In genomic region chr14:67485501-67486095, GRCh38 we compare ENCODE assay signal across 14 cellular contexts. TPM values are rescaled to one million over a fixed set of nuclear protein-coding genes. Genes with fewer than 3 reads are reported as not detected.
DNase-seq lines count a peak whose midpoint lies in the region; ATAC-seq, FAIRE-seq and TF ChIP-seq lines count a peak whose summit lies in the region.
"Had no signal": no experiment of that assay in that cellular context is flagged by ENCODE, and none has a peak within 500 bp of the region (broad histone marks: within the 10 kb centered on the region; RNA-seq: fewer than 3 reads in every experiment).

No MANE protein-coding gene starts in this region.

- peaks cover 70% of the 10 kb centered on the region for H3K36me3 Mint-ChIP-seq in CD8-positive, alpha-beta T cell

- H3K27me3 Mint-ChIP-seq in CD8-positive, alpha-beta T cell (ENCODE audit: low read depth), result no peaks in the 10 kb centered on the region

- peaks cover 83% of the 10 kb centered on the region for H3K4me1 Mint-ChIP-seq in CD8-positive, alpha-beta T cell (ENCODE audit: low read depth)

- H3K27me3 ChIP-seq in CD8-positive, alpha-beta T cell (ENCODE audit: insufficient read depth, low read length), result no peaks in the 10 kb centered on the region
- H3K27me3 ChIP-seq in pancreas, result no peaks in the 10 kb centered on the region

- intact Hi-C loops in CD8-positive, alpha-beta T cell (cut with DNase I, micrococcal nuclease), result loop anchor here (5.0 to 10.0 kb wide), 5 partner anchors 47 to 1912 kb away; partner anchors contain the start of genes ERH (in 1 of the 2), PALS1 (in 1 of the 2), PLEKHH1 (in 1 of the 2) and RAD51B (in 1 of the 2)
- intact Hi-C loops in pancreas (cut with DNase I), result no loop called here

- FAIRE-seq in HTR-8/SVneo (lab: Jason Lieb, UNC) (peak; percentile 80), pancreas (lab: Jason Lieb, UNC) (no peak)
- FAIRE-seq: small intestine had no signal

- H3K9me3 ChIP-seq in CD8-positive, alpha-beta T cell (ENCODE audit: low read length), result no peaks in the 10 kb centered on the region
- H3K9me3 ChIP-seq in mesodermal cell (ENCODE audit: control insufficient read depth, low read length) (no peaks in the 10 kb centered on the region), pancreas (no peaks in the 10 kb centered on the region)
- H3K9me3 ChIP-seq: SK-N-SH had no signal

- no peak for TF ChIP-seq CTCF in CD8-positive, alpha-beta T cell (IDR thresholded peaks at IDR 0.05)
- TF ChIP-seq CTCF in choroid plexus epithelial cell (conservative IDR thresholded peaks at IDR 0.05; ENCODE audit: low read depth, low read length) (peak; percentile 11), pancreas (IDR thresholded peaks at IDR 0.05) (no peak)

- peaks cover 55% of the 10 kb centered on the region for H3K4me1 ChIP-seq in CD8-positive, alpha-beta T cell (ENCODE audit: insufficient read depth, low read length)
- peaks cover 7% of the 10 kb centered on the region for H3K4me1 ChIP-seq in mesodermal cell (ENCODE audit: control insufficient read depth, insufficient read depth, low read length, poor library complexity, severe bottlenecking)
- no peaks in the 10 kb centered on the region for H3K4me1 ChIP-seq in pancreas

- peak overlapping the region; percentile 19 for H3K4me3 Mint-ChIP-seq in CD8-positive, alpha-beta T cell
- H3K4me3 Mint-ChIP-seq: activated T-cell treated with anti-CD3 and anti-CD28 coated beads, Interleukin-2, amount 50 U/mL, for 72 hours had no signal

- no peak for ATAC-seq in CD8-positive, alpha-beta T cell
- ATAC-seq in pancreas, result no peak
- no peak for ATAC-seq in GM21447 (IDR thresholded peaks at IDR 0.05; ENCODE audit: unreplicated experiment)
- ATAC-seq: activated T-cell treated with anti-CD3 and anti-CD28 coated beads, Interleukin-2, amount 50 U/mL, for 72 hours had no signal

- peak overlapping the region; percentile 62 for H3K27ac Mint-ChIP-seq in CD8-positive, alpha-beta T cell
- H3K27ac Mint-ChIP-seq: activated T-cell treated with anti-CD3 and anti-CD28 coated beads, Interleukin-2, amount 50 U/mL, for 72 hours had no signal

- POLR2A ChIA-PET in CD8-positive, alpha-beta T cell (lab: Charles Lee), result no interaction called here

- no peak overlapping the region for H3K27ac ChIP-seq in CD8-positive, alpha-beta T cell (ENCODE audit: low read depth, low read length)
- H3K27ac ChIP-seq in mesodermal cell (ENCODE audit: low read depth, low read length, severe bottlenecking) (peak overlapping the region; percentile 73), pancreas (no peak overlapping the region)

- peaks cover 22% of the 10 kb centered on the region for H3K36me3 ChIP-seq in CD8-positive, alpha-beta T cell (ENCODE audit: insufficient read depth, low read length)
- H3K36me3 ChIP-seq in mesodermal cell (ENCODE audit: control insufficient read depth, insufficient read depth, low read length) (no peaks in the 10 kb centered on the region), pancreas (peaks cover 0 to 2% (median 0%) of the 10 kb centered on the region in 3 donors)

- no peak for DNase-seq in CD8-positive, alpha-beta T cell
- DNase-seq in HTR-8/SVneo (ENCODE audit: insufficient read length, low spot score) (no peak), choroid plexus epithelial cell (ENCODE audit: low read depth) (peak; percentile 57), pancreas (no peak), kidney tubule cell (ENCODE audit: low spot score) (no peak), AG08396 (ENCODE audit: low spot score) (no peak)
- DNase-seq: activated CD4-positive, alpha-beta T cell treated with anti-CD3 and anti-CD28 coated beads for 1 hour; activated T-cell treated with anti-CD3 and anti-CD28 coated beads, Interleukin-2, amount 50 U/mL, for 72 hours; Calu3; NCI-H1930; SK-N-SH; small intestine had no signal

- CTCF ChIA-PET in CD8-positive, alpha-beta T cell (lab: Charles Lee), result no interaction called here

- H3K4me3 ChIP-seq in CD8-positive, alpha-beta T cell (ENCODE audit: low read depth, low read length), result no peak overlapping the region
- H3K4me3 ChIP-seq in choroid plexus epithelial cell (ENCODE audit: low read depth, low read length) (no peak overlapping the region), mesodermal cell (ENCODE audit: extremely low read depth, insufficient read depth, low read length, poor library complexity, severe bottlenecking) (no peak overlapping the region), pancreas (no peak overlapping the region)

- no peaks in the 10 kb centered on the region for H3K9me3 Mint-ChIP-seq in CD8-positive, alpha-beta T cell

- WGBS in mesodermal cell (ENCODE audit: insufficient coverage in 2 of 2), 2 experiments, result 79 to 84% methylated on average over 3 of the region's 4 CpGs
- 90% methylated on average over 4 of the region's 4 CpGs for WGBS in pancreas, 2 donors

RNA-seq across cellular contexts. Expression of gene TMEM229B, which starts 2.9 kb away (rescaled TPM):
- 1 to 10 TPM; 4.5 to 4.8 TPM for total RNA-seq in CD8-positive, alpha-beta T cell
- 0.63 TPM for polyA plus RNA-seq in mesodermal cell (2013, experiment 1 of 2)
- polyA plus RNA-seq in mesodermal cell (2013, experiment 2 of 2), result 0.56 TPM
- total RNA-seq in pancreas, result 1 to 10 TPM; 2.2 to 7.5 (median 5.1) TPM
- polyA plus RNA-seq in pancreas, result 1 to 10 TPM; 1.9 to 2.9 TPM

RNA-seq across cellular contexts. Expression of gene PLEKHH1, which starts 47.5 kb away (rescaled TPM):
- under 1 TPM; 0.28 to 0.54 TPM for total RNA-seq in CD8-positive, alpha-beta T cell
- polyA plus RNA-seq in mesodermal cell (2013, experiment 1 of 2), result 8.0 TPM
- 7.7 TPM for polyA plus RNA-seq in mesodermal cell (2013, experiment 2 of 2)
- 10 to 100 TPM; 15.0 to 24.6 (median 21.9) TPM for total RNA-seq in pancreas
- polyA plus RNA-seq in pancreas, result 10 to 100 TPM; 24.5 to 48.8 TPM

Comparison
In these comparisons a context has a peak if more than half of its experiments do, and no peak if none do; other contexts are left out.
1. RNA of gene PLEKHH1, which starts 47.5 kb away (total RNA-seq): 15.0 to 24.6 TPM in pancreas; 0.28 to 0.54 TPM in CD8-positive, alpha-beta T cell; every median in the first group is over 10 times any median in the second.
2. intact Hi-C loops: an anchor here in CD8-positive, alpha-beta T cell (5.0 to 10.0 kb wide); none called in pancreas.